Comparison of ENCODE assay signal across 12 cellular contexts in the genomic region with DNA sequence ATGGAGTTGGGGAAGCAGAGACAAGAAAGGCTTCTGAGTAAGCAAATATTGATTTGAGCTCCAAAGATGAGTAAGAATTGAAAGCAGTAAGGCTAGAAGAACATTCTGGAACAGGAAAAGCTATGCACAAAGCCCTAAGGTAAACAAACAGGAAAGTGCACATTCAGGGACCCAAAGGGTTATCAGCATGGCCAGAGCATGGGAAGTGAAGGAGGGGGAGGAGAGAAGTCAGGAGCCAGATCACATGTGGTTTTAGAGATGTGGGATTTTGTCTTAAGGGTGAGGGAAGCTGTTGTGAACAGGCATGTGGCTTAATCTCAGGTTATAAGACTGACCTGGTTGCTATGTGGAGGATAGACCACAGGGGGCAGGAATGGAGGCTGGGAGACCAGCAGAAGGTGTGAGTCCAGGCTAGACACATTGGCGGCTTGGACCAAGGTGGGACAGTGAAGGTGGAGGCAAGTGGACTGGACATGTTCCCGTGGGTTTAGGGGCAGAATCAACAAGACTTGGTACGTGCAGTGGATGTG. TPM values are rescaled to one million over a fixed set of nuclear protein-coding genes. Genes with fewer than 3 reads are reported as not detected.
DNase-seq lines count a peak whose midpoint lies in the region; ATAC-seq and TF ChIP-seq lines count a peak whose summit lies in the region.
"Had no signal": no experiment of that assay in that cellular context is flagged by ENCODE, and none has a peak within 500 bp of the region (broad histone marks: within the 10 kb centered on the region; RNA-seq: fewer than 3 reads in every experiment).

No MANE protein-coding gene starts in this region.

- H3K79me2 ChIP-seq in mammary epithelial cell (ENCODE audit: insufficient read depth, low read length), result peaks cover 25% of the 10 kb centered on the region

- no TSS peak for BruUV-seq in mammary epithelial cell (replicated peaks; lab: Mats Ljungman, UMichigan)
- TSS peak; percentile 11 for BruUV-seq in Panc1 (replicated peaks; lab: Mats Ljungman, UMichigan)

- dilution Hi-C loops in mammary epithelial cell (cut with HindIII; ENCODE audit: low sequenced_read_pairs), result no loop called here

- no peak overlapping the region for H3K4me3 ChIP-seq in mammary epithelial cell (replicated peaks in 1 of 3; ENCODE audit: insufficient read depth in 1 of 3, low read depth in 2 of 3, low read length in 3 of 3)
- no peak overlapping the region for H3K4me3 ChIP-seq in breast epithelium
- no peak overlapping the region for H3K4me3 ChIP-seq in Panc1 (ENCODE audit: low read depth in 2 of 2, low read length in 2 of 2)
- H3K4me3 ChIP-seq in epithelial cell of esophagus (ENCODE audit: low read length), result no peak overlapping the region
- H3K4me3 ChIP-seq in stomach, result no peak overlapping the region
- H3K4me3 ChIP-seq: skin epidermis had no signal

- H3K27ac ChIP-seq in mammary epithelial cell (ENCODE audit: insufficient read depth, low read depth, low read length) (no peak overlapping the region), breast epithelium (peak overlapping the region in 1 of 2 donors; percentile 50), Panc1 (ENCODE audit: low read length) (peak overlapping the region; percentile 97), stomach (peak overlapping the region in 3 of 5 donors; percentile 10 to 29 (median 19))
- H3K27ac ChIP-seq: VCaP had no signal

- DNase-seq in mammary epithelial cell, result no peak
- DNase-seq in breast epithelium (ENCODE audit: low spot score in 2 of 2), result no peak
- no peak for DNase-seq in Panc1 (ENCODE audit: low read depth, low spot score)
- DNase-seq in epithelial cell of esophagus (ENCODE audit: low read depth), result no peak
- DNase-seq in stomach, result no peak
- no peak for DNase-seq in NCI-H1930 (lab: John Stamatoyannopoulos, UW)
- no peak for DNase-seq in HK-2 (ENCODE audit: unreplicated experiment)
- no peak for DNase-seq in SIG-M5 treated with dmso at 0.1 percent for 504 hours (lab: John Stamatoyannopoulos, UW; ENCODE audit: unreplicated experiment)
- DNase-seq: C1 segment of cervical spinal cord, NCI-H1436 had no signal

- in situ Hi-C loops in mammary epithelial cell (cut with MboI; ENCODE audit: low sequenced_read_pairs in 2 of 2) (loop anchor here in 1 of 2 donors (10.0 to 25.0 kb wide), 2 partner anchors 57 to 131 kb away; no protein-coding TSS in a partner anchor), Panc1 (cut with HindIII; ENCODE audit: low pct_unique_long_range_greater_than_20kb, low sequenced_read_pairs) (no loop called here)

- H3K36me3 ChIP-seq in mammary epithelial cell (ENCODE audit: insufficient read depth, low read length), result peaks cover 4% of the 10 kb centered on the region
- peaks cover 11% of the 10 kb centered on the region for H3K36me3 ChIP-seq in breast epithelium
- H3K36me3 ChIP-seq in Panc1 (ENCODE audit: control insufficient read depth, insufficient read depth, low read length), result peaks cover 8% of the 10 kb centered on the region
- peaks cover 59 to 86% (median 83%) of the 10 kb centered on the region in 4 donors for H3K36me3 ChIP-seq in stomach

- no peak overlapping the region for H3K9ac ChIP-seq in mammary epithelial cell (ENCODE audit: insufficient read depth, low read length)

- TF ChIP-seq EP300 in stomach (IDR thresholded peaks at IDR 0.05), result no peak

- no peak overlapping the region for H3K4me2 ChIP-seq in mammary epithelial cell (ENCODE audit: insufficient read depth, low read depth, low read length)

- intact Hi-C loops in mammary epithelial cell (cut with micrococcal nuclease) (loop anchor here (10.0 kb wide), 1 partner anchor 373 kb away; a partner anchor contains a TSS), breast epithelium (cut with DNase I; ENCODE audit: low total_unique reads) (no loop called here), Panc1 (cut with micrococcal nuclease; ENCODE audit: unreplicated experiment) (no loop called here), stomach (cut with DNase I; ENCODE audit: low total_unique reads) (no loop called here)

- POLR2A ChIA-PET in Panc1 (lab: Charles Lee), result no interaction called here

- H3K27me3 ChIP-seq in mammary epithelial cell (ENCODE audit: insufficient read depth, low read length) (no peaks in the 10 kb centered on the region), breast epithelium (no peaks in the 10 kb centered on the region), Panc1 (ENCODE audit: control insufficient read depth, insufficient read depth, low read length) (no peaks in the 10 kb centered on the region), stomach (no peaks in the 10 kb centered on the region)

- peak; percentile 13 to 20 for TF ChIP-seq CTCF in mammary epithelial cell (conservative IDR thresholded peaks at IDR 0.05 in 1 of 2, IDR thresholded peaks at IDR 0.05 in 1 of 2; ENCODE audit: extremely low read depth in 1 of 2, insufficient read depth in 1 of 2, low read depth in 1 of 2, low read length in 2 of 2)
- TF ChIP-seq CTCF in breast epithelium (IDR thresholded peaks at IDR 0.05), result no peak
- TF ChIP-seq CTCF in Panc1 (IDR thresholded peaks at IDR 0.05), result no peak
- TF ChIP-seq CTCF in epithelial cell of esophagus (IDR thresholded peaks at IDR 0.05; ENCODE audit: insufficient read depth, low read depth, low read length, missing control alignments), result peak; percentile 19
- TF ChIP-seq CTCF in stomach (IDR thresholded peaks at IDR 0.05), result no peak

- no peaks in the 10 kb centered on the region for H3K4me1 ChIP-seq in mammary epithelial cell (ENCODE audit: insufficient read depth, low read length)
- peaks cover 0 to 4% of the 10 kb centered on the region in 2 donors for H3K4me1 ChIP-seq in breast epithelium
- H3K4me1 ChIP-seq in Panc1 (ENCODE audit: control insufficient read depth, insufficient read depth, low read length), result peaks cover 93% of the 10 kb centered on the region
- peaks cover 17 to 62% (median 31%) of the 10 kb centered on the region in 4 donors for H3K4me1 ChIP-seq in stomach

- H3K9me3 ChIP-seq in mammary epithelial cell (replicated peaks; ENCODE audit: insufficient read depth, low read length), result no peaks in the 10 kb centered on the region
- no peaks in the 10 kb centered on the region for H3K9me3 ChIP-seq in breast epithelium
- no peaks in the 10 kb centered on the region for H3K9me3 ChIP-seq in Panc1 (ENCODE audit: control insufficient read depth, insufficient read depth, low read depth, low read length)
- no peaks in the 10 kb centered on the region for H3K9me3 ChIP-seq in stomach

- CTCF ChIA-PET in mammary epithelial cell (lab: Charles Lee; ENCODE audit: low non-redundant PET) (no interaction called here), Panc1 (lab: Charles Lee) (no interaction called here)

- H2AFZ ChIP-seq in mammary epithelial cell (ENCODE audit: low read depth, low read length), result no peak overlapping the region

- no peaks in the 10 kb centered on the region for H4K20me1 ChIP-seq in mammary epithelial cell (ENCODE audit: insufficient read depth, low read length)

- TF ChIP-seq POLR2A in breast epithelium (IDR thresholded peaks at IDR 0.05) (no peak), stomach (IDR thresholded peaks at IDR 0.05) (no peak)

- no peak for ATAC-seq in Panc1

- 100% methylated on average over 3 of the region's 3 CpGs for WGBS in mammary epithelial cell (ENCODE audit: low coverage, missing lambda C conversion rate)
- WGBS in stomach, 5 donors, result 90 to 96% (median 94%) methylated on average over 3 of the region's 3 CpGs

RNA-seq across cellular contexts. Expression of a gene that starts 7.5 kb away (rescaled TPM):
- total RNA-seq in mammary epithelial cell, result 10 to 100 TPM in 1 of 2 donors, 1 to 10 TPM in 1; 5.6 to 29.5 TPM
- 9.9 TPM for polyA plus RNA-seq in mammary epithelial cell
- 7.5 TPM for polyA minus RNA-seq in mammary epithelial cell
- 10 to 100 TPM; 28.2 to 54.7 (median 54.4) TPM for total RNA-seq in breast epithelium
- 217 TPM for total RNA-seq in Panc1 (2021; ENCODE audit: unreplicated experiment)
- polyA plus RNA-seq in Panc1 (2012; ENCODE audit: insufficient read length), result 109 TPM
- 10 to 100 TPM in 4 of 5 donors, 1 to 10 TPM in 1; 9.4 to 82.3 (median 47.1) TPM for total RNA-seq in stomach
- 1 to 10 TPM; 6.6 to 9.8 (median 9.1) TPM for polyA plus RNA-seq in stomach

Comparison
In these comparisons a context has a peak if more than half of its experiments do, and no peak if none do; other contexts are left out.
1. CTCF ChIP-seq: peak in mammary epithelial cell (2 of 2) and epithelial cell of esophagus (single experiment); none in breast epithelium (0 of 3), Panc1 (single experiment) and stomach (0 of 7).